Comparison of ENCODE assay signal across 20 cellular contexts in the genomic region with DNA sequence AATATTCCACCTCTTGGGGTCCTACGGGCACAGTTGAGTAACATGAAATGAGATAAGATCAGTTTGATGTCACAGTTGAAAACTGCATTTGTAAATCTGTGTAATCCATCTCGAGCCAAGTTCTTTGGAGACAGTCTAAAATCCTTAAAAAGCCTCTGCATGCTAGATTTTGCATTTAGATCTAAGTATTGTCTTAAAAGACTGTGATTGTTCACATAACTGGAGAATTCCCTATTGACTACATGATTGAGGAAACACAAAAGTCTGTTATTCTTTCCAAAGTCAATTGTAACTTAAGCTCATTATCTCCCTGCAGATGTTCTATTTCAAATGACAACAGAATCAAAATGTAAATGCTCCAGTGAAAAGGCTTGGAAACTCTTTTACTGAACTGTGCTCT.
"Had no signal": no experiment of that assay in that cellular context is flagged by ENCODE, and none has a peak within 500 bp of the region (broad histone marks: within the 10 kb centered on the region; RNA-seq: fewer than 3 reads in every experiment).

No MANE protein-coding gene starts in this region.

- DNase-seq: activated CD4-positive, alpha-beta T cell treated with anti-CD3 and anti-CD28 coated beads, Interleukin-2, amount 50 U/mL, for 4 hours; activated gamma-delta T cell; activated T-cell treated with anti-CD3 and anti-CD28 coated beads, Interleukin-2, amount 50 U/mL, for 72 hours; dermis blood vessel endothelial cell; head of caudate nucleus; kidney; nephron progenitor cell; psoas muscle; right cardiac atrium; stimulated activated CD4-positive, alpha-beta T cell treated with anti-CD3 and anti-CD28 coated beads, Interleukin-2, amount 100 ng/mL, for 24 hours; stimulated activated naive CD8-positive, alpha-beta T cell treated with anti-CD3 and anti-CD28 coated beads, Interleukin-15, Interleukin-2, amounts not matched to agents 100 U/mL and 50 U/mL, for 24 hours; T-helper 2 cell; transverse colon had no signal

- H3K36me3 ChIP-seq: cardiac muscle cell, transverse colon, vagina had no signal

- H3K36me3 Mint-ChIP-seq: activated naive CD4-positive, alpha-beta T cell treated with anti-CD3 and anti-CD28 coated beads, Interleukin-2, amount 50 U/mL, for 72 hours; mesothelial cell of epicardium had no signal

- H3K27me3 ChIP-seq: cardiac muscle cell, transverse colon, vagina had no signal

- H3K4me3 ChIP-seq: cardiac muscle cell, lung, psoas muscle, transverse colon, vagina had no signal

- H3K4me1 Mint-ChIP-seq: nephron progenitor cell had no signal

- H3K9me3 ChIP-seq: psoas muscle, transverse colon, vagina had no signal

- H3K4me3 Mint-ChIP-seq: activated T-cell treated with anti-CD3 and anti-CD28 coated beads, Interleukin-2, amount 50 U/mL, for 72 hours; mesothelial cell of epicardium; nephron progenitor cell had no signal

- H3K27ac ChIP-seq: cardiac muscle cell, psoas muscle, transverse colon, vagina, VCaP had no signal

- H3K27ac Mint-ChIP-seq: activated naive CD4-positive, alpha-beta T cell treated with anti-CD3 and anti-CD28 coated beads, Interleukin-2, amount 50 U/mL, for 72 hours; activated T-cell treated with anti-CD3 and anti-CD28 coated beads, Interleukin-2, amount 50 U/mL, for 72 hours; mesothelial cell of epicardium; nephron progenitor cell had no signal

- ATAC-seq: activated naive CD4-positive, alpha-beta T cell treated with anti-CD3 and anti-CD28 coated beads, Interleukin-2, amount 50 U/mL, for 72 hours; activated T-cell treated with anti-CD3 and anti-CD28 coated beads, Interleukin-2, amount 50 U/mL, for 72 hours; left lobe of liver; psoas muscle; right cardiac atrium; stimulated activated naive CD8-positive, alpha-beta T cell treated with anti-CD3 and anti-CD28 coated beads, Interleukin-15, Interleukin-2, amounts not matched to agents 100 U/mL and 50 U/mL, for 24 hours had no signal

- H3K9me3 Mint-ChIP-seq: mesothelial cell of epicardium, nephron progenitor cell had no signal
